Comparison of ENCODE assay signal across 1 cellular context in the genomic region with DNA sequence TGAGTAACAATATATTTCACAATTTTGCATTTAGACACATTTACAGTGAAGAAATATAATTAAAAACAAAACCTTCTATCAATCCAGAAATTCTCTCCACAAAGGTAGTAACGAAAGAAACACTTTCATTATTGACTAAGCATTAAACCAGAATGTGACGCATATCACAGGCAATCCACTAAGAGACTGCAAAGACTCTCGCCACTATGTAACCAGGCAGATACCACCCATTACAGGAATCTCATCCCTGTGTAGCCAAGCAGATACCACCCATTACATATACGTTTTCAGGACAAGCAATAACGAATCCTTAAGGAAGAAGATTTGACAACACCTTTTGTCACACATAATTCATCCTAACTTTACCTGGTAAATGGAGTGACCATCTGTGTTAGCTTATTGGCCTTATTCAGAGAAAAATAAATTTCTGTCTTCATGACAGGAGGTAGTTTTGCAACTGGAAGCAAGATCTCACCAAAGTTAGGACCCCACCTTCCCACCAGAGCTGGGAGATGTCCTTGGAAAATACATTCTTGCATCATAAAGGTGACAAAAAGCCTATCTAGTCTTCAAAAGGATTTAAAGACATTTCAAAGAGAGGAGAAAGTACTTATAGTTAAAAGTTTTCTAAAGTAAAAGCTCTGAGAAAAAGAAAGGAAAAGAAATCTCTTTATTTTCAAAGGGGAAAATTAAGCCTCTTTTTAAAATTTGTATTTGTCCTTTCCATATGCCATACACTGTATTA.
TF ChIP-seq lines count a peak whose summit lies in the region.

No MANE protein-coding gene starts in this region.

TF ChIP-seq in K562, 482 proteins besides CTCF, POLR2A, EP300 and RAD21 (continued from another document):
- TF ChIP-seq, protein P1, sequence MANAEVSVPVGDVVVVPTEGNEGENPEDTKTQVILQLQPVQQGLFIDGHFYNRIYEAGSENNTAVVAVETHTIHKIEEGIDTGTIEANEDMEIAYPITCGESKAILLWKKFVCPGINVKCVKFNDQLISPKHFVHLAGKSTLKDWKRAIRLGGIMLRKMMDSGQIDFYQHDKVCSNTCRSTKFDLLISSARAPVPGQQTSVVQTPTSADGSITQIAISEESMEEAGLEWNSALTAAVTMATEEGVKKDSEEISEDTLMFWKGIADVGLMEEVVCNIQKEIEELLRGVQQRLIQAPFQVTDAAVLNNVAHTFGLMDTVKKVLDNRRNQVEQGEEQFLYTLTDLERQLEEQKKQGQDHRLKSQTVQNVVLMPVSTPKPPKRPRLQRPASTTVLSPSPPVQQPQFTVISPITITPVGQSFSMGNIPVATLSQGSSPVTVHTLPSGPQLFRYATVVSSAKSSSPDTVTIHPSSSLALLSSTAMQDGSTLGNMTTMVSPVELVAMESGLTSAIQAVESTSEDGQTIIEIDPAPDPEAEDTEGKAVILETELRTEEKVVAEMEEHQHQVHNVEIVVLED (CRISPR knock-in tag; IDR thresholded peaks at IDR 0.05) = no peak
- TF ChIP-seq SOX6 (IDR thresholded peaks at IDR 0.05) (no peak), ZNF766 (CRISPR knock-in tag; conservative IDR thresholded peaks at IDR 0.05) (no peak), SRSF3 (IDR thresholded peaks at IDR 0.05; ENCODE audit: insufficient read depth, low read length) (no peak), ZNF586 (CRISPR knock-in tag; conservative IDR thresholded peaks at IDR 0.05) (no peak), FOXA3 (CRISPR knock-in tag; conservative IDR thresholded peaks at IDR 0.05 in 1 of 2, IDR thresholded peaks at IDR 0.05 in 1 of 2) (no peak), ZBTB17 (CRISPR knock-in tag; IDR thresholded peaks at IDR 0.05) (no peak), BDP1 (IDR thresholded peaks at IDR 0.05; ENCODE audit: insufficient read depth, insufficient read length) (no peak), POLR3G (IDR thresholded peaks at IDR 0.05; ENCODE audit: extremely low read depth, insufficient read length, insufficient replicate concordance) (no peak), NBN (IDR thresholded peaks at IDR 0.05; ENCODE audit: low read depth) (no peak), STAG1 (CRISPR knock-in tag; IDR thresholded peaks at IDR 0.05; ENCODE audit: borderline replicate concordance) (no peak), CEBPB (tag; IDR thresholded peaks at IDR 0.05) (0 out of 2 replicates have a peak, but pooled peaks have one; percentile 15), BRD4 (IDR thresholded peaks at IDR 0.05) (no peak), TRIM24 (IDR thresholded peaks at IDR 0.05) (0 out of 4 replicates have a peak, but pooled peaks of 1 of the 2 experiments have one; percentile 28), CEBPG (CRISPR knock-in tag; IDR thresholded peaks at IDR 0.05) (no peak), CEBPG (tag; conservative IDR thresholded peaks at IDR 0.05 in 1 of 2, IDR thresholded peaks at IDR 0.05 in 1 of 2) (peak; percentile 40 to 66; a peak in 3 of 4 replicates)
- TF ChIP-seq, protein P2, sequence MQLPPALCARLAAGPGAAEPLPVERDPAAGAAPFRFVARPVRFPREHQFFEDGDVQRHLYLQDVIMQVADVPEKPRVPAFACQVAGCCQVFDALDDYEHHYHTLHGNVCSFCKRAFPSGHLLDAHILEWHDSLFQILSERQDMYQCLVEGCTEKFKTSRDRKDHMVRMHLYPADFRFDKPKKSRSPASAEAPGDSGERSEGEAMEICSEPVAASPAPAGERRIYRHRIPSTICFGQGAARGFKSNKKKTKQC (CRISPR knock-in tag; IDR thresholded peaks at IDR 0.05) = no peak
- TF ChIP-seq, protein P3, sequence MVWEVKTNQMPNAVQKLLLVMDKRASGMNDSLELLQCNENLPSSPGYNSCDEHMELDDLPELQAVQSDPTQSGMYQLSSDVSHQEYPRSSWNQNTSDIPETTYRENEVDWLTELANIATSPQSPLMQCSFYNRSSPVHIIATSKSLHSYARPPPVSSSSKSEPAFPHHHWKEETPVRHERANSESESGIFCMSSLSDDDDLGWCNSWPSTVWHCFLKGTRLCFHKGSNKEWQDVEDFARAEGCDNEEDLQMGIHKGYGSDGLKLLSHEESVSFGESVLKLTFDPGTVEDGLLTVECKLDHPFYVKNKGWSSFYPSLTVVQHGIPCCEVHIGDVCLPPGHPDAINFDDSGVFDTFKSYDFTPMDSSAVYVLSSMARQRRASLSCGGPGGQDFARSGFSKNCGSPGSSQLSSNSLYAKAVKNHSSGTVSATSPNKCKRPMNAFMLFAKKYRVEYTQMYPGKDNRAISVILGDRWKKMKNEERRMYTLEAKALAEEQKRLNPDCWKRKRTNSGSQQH (CRISPR knock-in tag; IDR thresholded peaks at IDR 0.05) = no peak
- TF ChIP-seq, protein P4, sequence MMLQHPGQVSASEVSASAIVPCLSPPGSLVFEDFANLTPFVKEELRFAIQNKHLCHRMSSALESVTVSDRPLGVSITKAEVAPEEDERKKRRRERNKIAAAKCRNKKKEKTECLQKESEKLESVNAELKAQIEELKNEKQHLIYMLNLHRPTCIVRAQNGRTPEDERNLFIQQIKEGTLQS (IDR thresholded peaks at IDR 0.05) = peak; percentile 43; the same call in 1 of the 2 replicates
- TF ChIP-seq, protein P4 (CRISPR knock-in tag; conservative IDR thresholded peaks at IDR 0.05) = no peak
